Comparison of ENCODE assay signal across 8 cellular contexts in the genomic region with DNA sequence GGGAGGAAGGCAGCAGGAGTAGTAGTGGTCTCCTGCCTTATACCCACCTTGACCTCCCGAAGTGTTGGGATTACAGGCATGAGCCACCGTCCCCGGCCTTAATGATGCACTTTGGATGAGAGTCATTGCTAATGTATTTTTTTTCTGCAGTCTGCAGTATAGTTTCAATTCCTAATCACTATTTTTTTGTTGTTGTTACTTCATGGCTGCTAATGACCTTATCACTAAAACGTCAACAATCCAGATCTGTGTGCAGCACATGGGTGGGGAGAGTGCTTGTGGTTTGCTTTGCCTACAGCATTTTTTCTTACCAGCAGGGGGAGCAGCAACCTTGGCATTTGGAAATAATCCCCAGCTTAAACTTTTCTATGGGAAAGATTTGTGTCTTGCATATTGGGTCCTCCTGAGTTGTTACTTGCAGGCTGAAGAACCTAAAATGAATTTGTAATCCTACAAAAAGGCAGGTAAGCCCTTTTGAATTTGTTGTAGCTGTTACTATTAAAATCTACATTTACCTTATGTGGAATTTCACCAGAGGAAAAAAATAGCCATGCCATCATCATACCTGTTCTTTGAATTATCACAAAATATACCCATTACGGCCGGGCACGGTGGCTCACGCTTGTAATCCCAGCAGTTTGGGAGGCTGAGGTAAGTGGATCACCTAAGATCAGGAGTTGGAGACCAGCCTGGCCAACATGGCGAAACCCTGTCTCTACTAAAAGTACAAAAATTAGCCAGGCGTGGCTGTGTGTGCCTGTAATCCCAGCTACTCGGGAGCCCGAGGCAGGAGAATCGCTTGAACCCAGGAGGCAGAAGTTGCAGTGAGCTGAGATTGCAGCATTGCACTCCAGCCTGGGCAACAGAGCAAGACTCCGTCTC. TPM values are rescaled to one million over a fixed set of nuclear protein-coding genes. Genes with fewer than 3 reads are reported as not detected.
DNase-seq lines count a peak whose midpoint lies in the region; ATAC-seq and TF ChIP-seq lines count a peak whose summit lies in the region.

No MANE protein-coding gene starts in this region.

- H4K20me1 ChIP-seq in DND-41 (ENCODE audit: insufficient read depth, low read length) = no peaks in the 10 kb centered on the region

- H3K9me3 ChIP-seq in DND-41 (ENCODE audit: insufficient read depth, low read length, severe bottlenecking) = no peaks in the 10 kb centered on the region
- no peaks in the 10 kb centered on the region for H3K9me3 ChIP-seq in sigmoid colon

- no peaks in the 10 kb centered on the region for H3K79me2 ChIP-seq in DND-41 (ENCODE audit: insufficient read depth, low read length)

- H3K36me3 Mint-ChIP-seq in T-cell = no peaks in the 10 kb centered on the region
- H3K36me3 Mint-ChIP-seq in activated naive CD8-positive, alpha-beta T cell treated with anti-CD3 and anti-CD28 coated beads, Interleukin-2, amount 50 U/mL, for 24 hours (ENCODE audit: low read depth) = no peaks in the 10 kb centered on the region

- H3K4me3 ChIP-seq in DND-41 (ENCODE audit: low read depth in 1 of 2, low read length in 2 of 2) = no peak overlapping the region
- H3K4me3 ChIP-seq in sigmoid colon = no peak overlapping the region

- H3K4me3 Mint-ChIP-seq in T-cell = peak overlapping the region in 1 of 3 donors; percentile 29
- H3K4me3 Mint-ChIP-seq in activated naive CD8-positive, alpha-beta T cell treated with anti-CD3 and anti-CD28 coated beads, Interleukin-2, amount 50 U/mL, for 24 hours = peak overlapping the region; percentile 9

- no peak for TF ChIP-seq EP300 in sigmoid colon (IDR thresholded peaks at IDR 0.05)

- H2AFZ ChIP-seq in DND-41 (ENCODE audit: low read depth, low read length) = peak overlapping the region; percentile 7; the same call in 1 of the 2 replicates

- intact Hi-C loops in left ventricle myocardium superior (cut with micrococcal nuclease) (loop anchor here (5.0 kb wide), 1 partner anchor 163 kb away; no protein-coding TSS in a partner anchor), sigmoid colon (cut with DNase I) (loop anchor here (5.0 kb wide), 2 partner anchors 163 to 593 kb away; partner anchors contain the start of gene LSM11)

- H3K9me3 Mint-ChIP-seq in T-cell = no peaks in the 10 kb centered on the region
- no peaks in the 10 kb centered on the region for H3K9me3 Mint-ChIP-seq in activated naive CD8-positive, alpha-beta T cell treated with anti-CD3 and anti-CD28 coated beads, Interleukin-2, amount 50 U/mL, for 24 hours

- POLR2A ChIA-PET in T-cell (lab: Charles Lee) = interaction anchor here (0.6 to 1.5 kb wide), 3 partner anchors 19 to 34 kb away, joined by 3 to 5 read pairs (median 4); partner anchors contain the start of gene ITK (in 1 of the 2)

- TF ChIP-seq CTCF in DND-41 (IDR thresholded peaks at IDR 0.05; ENCODE audit: borderline replicate concordance, extremely low read depth, low read length, poor library complexity, severe bottlenecking) (peak; percentile 98), sigmoid colon (IDR thresholded peaks at IDR 0.05) (peak; percentile 25 to 81 (median 62))

- no peak overlapping the region for H3K4me2 ChIP-seq in DND-41 (ENCODE audit: insufficient read depth, low read length)

- TF ChIP-seq POLR2A in sigmoid colon (IDR thresholded peaks at IDR 0.05) = no peak

- CTCF ChIA-PET in T-cell (lab: Charles Lee) = interaction anchor here (0.6 to 3.4 kb wide), 36 partner anchors 8 to 180 kb away, joined by 3 to 29 read pairs (median 4); partner anchors contain the start of genes GARIN3 (in 1 of the 2) and ITK (in 1 of the 2)

- H3K27ac Mint-ChIP-seq in T-cell = peak overlapping the region; percentile 81 to 90
- peak overlapping the region; percentile 72 for H3K27ac Mint-ChIP-seq in activated naive CD8-positive, alpha-beta T cell treated with anti-CD3 and anti-CD28 coated beads, Interleukin-2, amount 50 U/mL, for 24 hours

- H3K4me1 Mint-ChIP-seq in T-cell = peaks cover 41 to 47% (median 46%) of the 10 kb centered on the region in 3 donors
- peaks cover 63% of the 10 kb centered on the region for H3K4me1 Mint-ChIP-seq in activated naive CD8-positive, alpha-beta T cell treated with anti-CD3 and anti-CD28 coated beads, Interleukin-2, amount 50 U/mL, for 24 hours

- H3K4me1 ChIP-seq in DND-41 (ENCODE audit: insufficient read depth, low read length) (peaks cover 12% of the 10 kb centered on the region), sigmoid colon (peaks cover 0 to under 1% (median 0%) of the 10 kb centered on the region in 4 donors)

- no peaks in the 10 kb centered on the region for H3K27me3 ChIP-seq in DND-41 (ENCODE audit: insufficient read depth, low read length, poor library complexity)
- no peaks in the 10 kb centered on the region for H3K27me3 ChIP-seq in sigmoid colon

- no peaks in the 10 kb centered on the region for H3K36me3 ChIP-seq in DND-41 (ENCODE audit: insufficient read depth, low read length)
- H3K36me3 ChIP-seq in sigmoid colon = no peaks in the 10 kb centered on the region

- ATAC-seq in DND-41 (ENCODE audit: insufficient read depth, low read depth) (peak; percentile 95), GM21529 (IDR thresholded peaks at IDR 0.05; ENCODE audit: unreplicated experiment) (peak; percentile 69), T-cell (replicated peaks in 1 of 4) (peak; percentile 70 to 85 (median 78)), left ventricle myocardium superior (peak; percentile 78)
- ATAC-seq in activated naive CD8-positive, alpha-beta T cell treated with anti-CD3 and anti-CD28 coated beads, Interleukin-2, amount 50 U/mL, for 24 hours = peak; percentile 38

- peak; percentile 86 for DNase-seq in DND-41
- peak; percentile 60 for DNase-seq in M059J (ENCODE audit: low read depth)
- DNase-seq in T-cell = peak; percentile 52 to 83 (median 76)
- peak; percentile 85 for DNase-seq in activated naive CD8-positive, alpha-beta T cell treated with anti-CD3 and anti-CD28 coated beads, Interleukin-2, amount 50 U/mL, for 24 hours
- DNase-seq in left ventricle myocardium superior = no peak
- DNase-seq in sigmoid colon = no peak
- no peak for DNase-seq in mesenteric fat pad (ENCODE audit: low spot score)

- H3K27ac ChIP-seq in DND-41 (ENCODE audit: low read length) (peak overlapping the region; percentile 27; the same call in 1 of the 2 replicates), sigmoid colon (no peak overlapping the region)

- no peak overlapping the region; the same call in 1 of the 2 replicates for H3K9ac ChIP-seq in DND-41 (ENCODE audit: low read depth, low read length)

- H3K27me3 Mint-ChIP-seq in T-cell = no peaks in the 10 kb centered on the region
- no peaks in the 10 kb centered on the region for H3K27me3 Mint-ChIP-seq in activated naive CD8-positive, alpha-beta T cell treated with anti-CD3 and anti-CD28 coated beads, Interleukin-2, amount 50 U/mL, for 24 hours

- 67 to 81% methylated on average over 14 of the region's 14 CpGs for WGBS in sigmoid colon, 2 donors

RNA-seq across cellular contexts. Expression of gene MED7, which starts 6.3 kb away (rescaled TPM):
- total RNA-seq in M059J (2014; rRNA removed; shearing (Covaris generic)) = 13.7 and 16.3 TPM in 2 replicates
- total RNA-seq in T-cell = 10 to 100 TPM in 3 of 5 donors, 1 to 10 TPM in 2; 5.7 to 14.9 (median 13.1) TPM
- total RNA-seq in left ventricle myocardium superior = 10.2 TPM
- 10 to 100 TPM in 3 of 4 donors, 1 to 10 TPM in 1; 9.7 to 15.1 (median 10.6) TPM for total RNA-seq in sigmoid colon
- 10 to 100 TPM; 14.9 to 19.2 (median 17.4) TPM for polyA plus RNA-seq in sigmoid colon
- total RNA-seq in mesenteric fat pad = 10.7 TPM

RNA-seq across cellular contexts. Expression of gene GARIN3, which starts 17.1 kb away (rescaled TPM):
- not detected in 2 replicates for total RNA-seq in M059J (2014; rRNA removed; shearing (Covaris generic))
- total RNA-seq in T-cell (not detected), left ventricle myocardium superior (not detected), sigmoid colon (not detected), mesenteric fat pad (not detected)
- polyA plus RNA-seq in sigmoid colon = not detected

RNA-seq across cellular contexts. Expression of gene ITK, which starts 31.7 kb away (rescaled TPM):
- total RNA-seq in M059J (2014; rRNA removed; shearing (Covaris generic)) = 0.10 TPM in 1 of 2 replicates, not detected in the other
- 100 to 1,000 TPM; 286 to 466 (median 338) TPM for total RNA-seq in T-cell
- 0.99 TPM for total RNA-seq in left ventricle myocardium superior
- 1 to 10 TPM; 1.1 to 6.6 (median 1.7) TPM for total RNA-seq in sigmoid colon
- 10 to 100 TPM in 1 of 3 donors, under 1 TPM in 2; 0.60 to 15.1 (median 0.92) TPM for polyA plus RNA-seq in sigmoid colon
- total RNA-seq in mesenteric fat pad = 4.5 TPM

RNA-seq across cellular contexts. Expression of gene HAVCR2, which starts 40.1 kb away (rescaled TPM):
- total RNA-seq in M059J (2014; rRNA removed; shearing (Covaris generic)) = 0.84 and 3.9 TPM in 2 replicates
- total RNA-seq in T-cell (1 to 10 TPM; 2.2 to 4.6 (median 3.2) TPM), left ventricle myocardium superior (2.8 TPM), sigmoid colon (10 to 100 TPM in 1 of 4 donors, 1 to 10 TPM in 3; 3.9 to 21.7 (median 5.4) TPM), mesenteric fat pad (14.9 TPM)
- polyA plus RNA-seq in sigmoid colon = 1 to 10 TPM; 3.6 to 9.2 (median 6.4) TPM

Comparison
In these comparisons a context has a peak if more than half of its experiments do, and no peak if none do; other contexts are left out.
1. ATAC-seq: peak in every context shown above with its lines; median percentile 95 in DND-41; 78 in T-cell; 78 in left ventricle myocardium superior; 69 in GM21529; 38 in activated naive CD8-positive, alpha-beta T cell treated with anti-CD3 and anti-CD28 coated beads, Interleukin-2, amount 50 U/mL, for 24 hours.
2. DNase-seq: peak in DND-41 (single experiment), M059J (single experiment), T-cell (34 of 34) and activated naive CD8-positive, alpha-beta T cell treated with anti-CD3 and anti-CD28 coated beads, Interleukin-2, amount 50 U/mL, for 24 hours (single experiment); none in left ventricle myocardium superior (single experiment), sigmoid colon (single experiment) and mesenteric fat pad (single experiment).
3. RNA of gene ITK, which starts 31.7 kb away (total RNA-seq): 286 to 466 TPM in T-cell; 4.5 TPM in mesenteric fat pad (single experiment), 1.1 to 6.6 TPM in sigmoid colon, 0.99 TPM in left ventricle myocardium superior (single experiment) and 0.10 TPM in M059J; every median in the first group is over 10 times any median in the second.